9 cellular contexts compared by ENCODE assay signal in genomic region chr12:57487055-57487596, GRCh38. TPM values are rescaled to one million over a fixed set of nuclear protein-coding genes. Genes with fewer than 3 reads are reported as not detected.
DNase-seq lines count a peak whose midpoint lies in the region; ATAC-seq and TF ChIP-seq lines count a peak whose summit lies in the region.
"Had no signal": no experiment of that assay in that cellular context is flagged by ENCODE, and none has a peak within 500 bp of the region (broad histone marks: within the 10 kb centered on the region; RNA-seq: fewer than 3 reads in every experiment).

No MANE protein-coding gene starts in this region.

- H3K9me3 Mint-ChIP-seq in activated naive CD8-positive, alpha-beta T cell treated with anti-CD3 and anti-CD28 coated beads, Interleukin-2, amount 10 ng/mL, durations not matched to agents 7 days and 5 days, result no peaks in the 10 kb centered on the region

- no peak overlapping the region for H3K18ac ChIP-seq in mesendoderm (ENCODE audit: low read length)

- intact Hi-C loops in heart left ventricle (cut with DNase I), result loop anchor here in 1 of 10 donors (5.0 kb wide), 1 partner anchor 60 kb away; the partner anchor contains the start of gene DCTN2
- intact Hi-C loops in left cardiac atrium (cut with DNase I), result no loop called here

- no peak overlapping the region for H3K9ac ChIP-seq in mesendoderm (ENCODE audit: low read length)

- TF ChIP-seq CTCF in heart left ventricle (IDR thresholded peaks at IDR 0.05) (no peak), upper lobe of left lung (IDR thresholded peaks at IDR 0.05) (no peak)

- H3K4ac ChIP-seq in mesendoderm (ENCODE audit: low read depth, low read length), result no peak overlapping the region

- peak overlapping the region; percentile 73 for H3K56ac ChIP-seq in mesendoderm (ENCODE audit: low read length)

- TF ChIP-seq POLR2A in heart left ventricle (IDR thresholded peaks at IDR 0.05), result no peak
- TF ChIP-seq POLR2A in upper lobe of left lung (IDR thresholded peaks at IDR 0.05), result no peak

- H4K8ac ChIP-seq in mesendoderm (ENCODE audit: low read depth, low read length), result peak overlapping the region; percentile 41

- H3K4me1 Mint-ChIP-seq in activated naive CD8-positive, alpha-beta T cell treated with anti-CD3 and anti-CD28 coated beads, Interleukin-2, amount 10 ng/mL, durations not matched to agents 7 days and 5 days, result peaks cover 28% of the 10 kb centered on the region

- peaks cover 0 to 33% (median 28%) of the 10 kb centered on the region in 9 donors for H3K36me3 ChIP-seq in heart left ventricle
- peaks cover 10% of the 10 kb centered on the region for H3K36me3 ChIP-seq in mesendoderm (ENCODE audit: control insufficient read depth, insufficient read depth, low read length)
- H3K36me3 ChIP-seq in upper lobe of left lung, result peaks cover 15 to 31% (median 24%) of the 10 kb centered on the region in 4 donors

- H3K27me3 ChIP-seq in heart left ventricle, result no peaks in the 10 kb centered on the region
- H3K27me3 ChIP-seq in mesendoderm (ENCODE audit: insufficient read depth, low read length, poor library complexity), result no peaks in the 10 kb centered on the region
- H3K27me3 ChIP-seq in upper lobe of left lung, result no peaks in the 10 kb centered on the region

- H3K9me3 ChIP-seq in heart left ventricle, result no peaks in the 10 kb centered on the region
- H3K9me3 ChIP-seq in upper lobe of left lung, result no peaks in the 10 kb centered on the region

- 92 to 94% (median 93%) methylated on average over 27 of the region's 27 CpGs for WGBS in heart left ventricle, 4 donors
- no CpG with 5 or more reads among the region's 27 CpGs for WGBS in mesendoderm (ENCODE audit: extremely low coverage, insufficient coverage, low lambda C conversion rate)
- WGBS in upper lobe of left lung, 2 donors, result 91 to 94% methylated on average over 27 of the region's 27 CpGs

- TF ChIP-seq EP300 in upper lobe of left lung (IDR thresholded peaks at IDR 0.05), result no peak

- POLR2A ChIA-PET in activated naive CD8-positive, alpha-beta T cell treated with anti-CD3 and anti-CD28 coated beads, Interleukin-2, amount 10 ng/mL, durations not matched to agents 7 days and 5 days (lab: Charles Lee), result interaction anchor here (0.7 to 2.6 kb wide), 4 partner anchors 8 to 33 kb away, joined by 3 to 12 read pairs (median 3); partner anchors contain the start of gene DDIT3

- no peak overlapping the region for H3K23ac ChIP-seq in mesendoderm (ENCODE audit: low read length)

- no peak overlapping the region for H4K5ac ChIP-seq in mesendoderm (ENCODE audit: low read length)

- H3K4me1 ChIP-seq in heart left ventricle (peaks cover 6 to 20% (median 10%) of the 10 kb centered on the region in 12 donors), mesendoderm (ENCODE audit: control insufficient read depth, low read depth, low read length) (peaks cover 3% of the 10 kb centered on the region), upper lobe of left lung (peaks cover 12 to 20% (median 15%) of the 10 kb centered on the region in 4 donors)

- no peak overlapping the region for H2BK5ac ChIP-seq in mesendoderm (ENCODE audit: low read length)

- H3K79me2 ChIP-seq in mesendoderm (ENCODE audit: control insufficient read depth, insufficient read depth, low read length), result peaks cover 22% of the 10 kb centered on the region

- no peak overlapping the region for H2BK15ac ChIP-seq in mesendoderm (replicated peaks; ENCODE audit: low read depth)

- H3K4me3 ChIP-seq in heart left ventricle, result peak overlapping the region; percentile 66 to 97 (median 82)
- H3K4me3 ChIP-seq in mesendoderm (ENCODE audit: low read length), result no peak overlapping the region
- H3K4me3 ChIP-seq in upper lobe of left lung, result peak overlapping the region in 3 of 4 donors; percentile 73 to 86 (median 84)

- peak overlapping the region; percentile 95 for H3K27ac Mint-ChIP-seq in activated naive CD8-positive, alpha-beta T cell treated with anti-CD3 and anti-CD28 coated beads, Interleukin-2, amount 10 ng/mL, durations not matched to agents 7 days and 5 days

- no peak overlapping the region for H2BK120ac ChIP-seq in mesendoderm (ENCODE audit: low read depth, low read length)

- DNase-seq in heart left ventricle (no peak), left cardiac atrium (no peak), mesendoderm (no peak), upper lobe of left lung (no peak), NCI-H1417 treated with DMSO at 0.1 percent for 48 hours (lab: John Stamatoyannopoulos, UW) (no peak), NCI-H1436 treated with DMSO at 0.1 percent for 48 hours (lab: John Stamatoyannopoulos, UW) (no peak)
- DNase-seq in activated naive CD8-positive, alpha-beta T cell treated with anti-CD3 and anti-CD28 coated beads, Interleukin-2, amount 10 ng/mL, durations not matched to agents 7 days and 5 days, result no peak

- no peaks in the 10 kb centered on the region for H3K27me3 Mint-ChIP-seq in activated naive CD8-positive, alpha-beta T cell treated with anti-CD3 and anti-CD28 coated beads, Interleukin-2, amount 10 ng/mL, durations not matched to agents 7 days and 5 days

- no peak overlapping the region for H2AK5ac ChIP-seq in mesendoderm (ENCODE audit: low read length)

- H3K36me3 Mint-ChIP-seq in activated naive CD8-positive, alpha-beta T cell treated with anti-CD3 and anti-CD28 coated beads, Interleukin-2, amount 10 ng/mL, durations not matched to agents 7 days and 5 days, result peaks cover 22% of the 10 kb centered on the region

- H3K79me1 ChIP-seq in mesendoderm (ENCODE audit: low read length), result peaks cover 18% of the 10 kb centered on the region

- H3K4me3 Mint-ChIP-seq in activated naive CD8-positive, alpha-beta T cell treated with anti-CD3 and anti-CD28 coated beads, Interleukin-2, amount 10 ng/mL, durations not matched to agents 7 days and 5 days, result peak overlapping the region; percentile 94

- H3K27ac ChIP-seq in heart left ventricle, result peak overlapping the region in 8 of 12 donors; percentile 53 to 84 (median 72)
- no peak overlapping the region for H3K27ac ChIP-seq in mesendoderm (ENCODE audit: low read depth, low read length)
- peak overlapping the region in 2 of 4 donors; percentile 86 to 88 for H3K27ac ChIP-seq in upper lobe of left lung

- ATAC-seq in heart left ventricle (no peak), left cardiac atrium (no peak), upper lobe of left lung (ENCODE audit: low FRiP score in 2 of 2) (no peak), HG03565 (IDR thresholded peaks at IDR 0.05; ENCODE audit: unreplicated experiment) (no peak)
- ATAC-seq in activated naive CD8-positive, alpha-beta T cell treated with anti-CD3 and anti-CD28 coated beads, Interleukin-2, amount 10 ng/mL, durations not matched to agents 7 days and 5 days (ENCODE audit: low read depth), result no peak

- no peak overlapping the region for H3K4me2 ChIP-seq in mesendoderm (ENCODE audit: low read length)

RNA-seq across cellular contexts. Expression of gene MARS1, which starts 0.7 kb away (rescaled TPM):
- total RNA-seq in heart left ventricle (100 to 1,000 TPM in 1 of 9 donors, 10 to 100 TPM in 8; 36.8 to 109 (median 69.7) TPM), left cardiac atrium (100 to 1,000 TPM in 1 of 2 donors, 10 to 100 TPM in 1; 74.6 to 115 TPM), upper lobe of left lung (100 to 1,000 TPM in 3 of 6 donors, 10 to 100 TPM in 3; 73.9 to 189 (median 101) TPM)
- 10 to 100 TPM; 91.7 to 98.0 TPM for polyA plus RNA-seq in heart left ventricle
- 100 to 1,000 TPM; 293 to 306 TPM for total RNA-seq in activated naive CD8-positive, alpha-beta T cell treated with anti-CD3 and anti-CD28 coated beads, Interleukin-2, amount 10 ng/mL, durations not matched to agents 7 days and 5 days
- polyA plus RNA-seq in mesendoderm (2013, experiment 1 of 2), result 723 TPM
- 704 TPM for polyA plus RNA-seq in mesendoderm (2013, experiment 2 of 2)

RNA-seq across cellular contexts. Expression of gene ARHGAP9, which starts 7.5 kb away (rescaled TPM):
- total RNA-seq in heart left ventricle, result 10 to 100 TPM in 2 of 9 donors, 1 to 10 TPM in 7; 2.2 to 33.4 (median 3.9) TPM
- 1 to 10 TPM; 1.7 to 3.4 TPM for polyA plus RNA-seq in heart left ventricle
- total RNA-seq in left cardiac atrium, result 10 to 100 TPM in 1 of 2 donors, 1 to 10 TPM in 1; 8.0 to 15.2 TPM
- 100 to 1,000 TPM; 282 to 304 TPM for total RNA-seq in activated naive CD8-positive, alpha-beta T cell treated with anti-CD3 and anti-CD28 coated beads, Interleukin-2, amount 10 ng/mL, durations not matched to agents 7 days and 5 days
- 2.5 TPM for polyA plus RNA-seq in mesendoderm (2013, experiment 1 of 2)
- 3.9 TPM for polyA plus RNA-seq in mesendoderm (2013, experiment 2 of 2)
- 100 to 1,000 TPM in 1 of 6 donors, 10 to 100 TPM in 5; 29.2 to 131 (median 43.7) TPM for total RNA-seq in upper lobe of left lung

RNA-seq across cellular contexts. Expression of gene GLI1, which starts 27.5 kb away (rescaled TPM):
- total RNA-seq in heart left ventricle, result 1 to 10 TPM in 4 of 9 donors, under 1 TPM in 5; 0.19 to 2.6 (median 0.83) TPM
- polyA plus RNA-seq in heart left ventricle, result under 1 TPM; 0.08 to 0.97 TPM
- 1 to 10 TPM in 1 of 2 donors, under 1 TPM in 1; 0.97 to 1.2 TPM for total RNA-seq in left cardiac atrium
- total RNA-seq in activated naive CD8-positive, alpha-beta T cell treated with anti-CD3 and anti-CD28 coated beads, Interleukin-2, amount 10 ng/mL, durations not matched to agents 7 days and 5 days, result under 1 TPM; 0.54 to 0.86 TPM
- polyA plus RNA-seq in mesendoderm (2013, experiment 1 of 2), result 5.8 TPM
- 7.3 TPM for polyA plus RNA-seq in mesendoderm (2013, experiment 2 of 2)
- 1 to 10 TPM in 2 of 6 donors, under 1 TPM in 2, not detected in 2; 0.69 to 3.0 (median 1.5) TPM for total RNA-seq in upper lobe of left lung

RNA-seq across cellular contexts. Expression of gene INHBE, which starts 32.0 kb away (rescaled TPM):
- total RNA-seq in heart left ventricle (under 1 TPM in 1 of 9 donors, not detected in 8; 0.64 TPM), left cardiac atrium (not detected), upper lobe of left lung (under 1 TPM in 1 of 6 donors, not detected in 5; 0.11 TPM)
- under 1 TPM in 1 of 2 donors, not detected in 1; 0.03 TPM for polyA plus RNA-seq in heart left ventricle
- not detected for total RNA-seq in activated naive CD8-positive, alpha-beta T cell treated with anti-CD3 and anti-CD28 coated beads, Interleukin-2, amount 10 ng/mL, durations not matched to agents 7 days and 5 days
- 10.2 TPM for polyA plus RNA-seq in mesendoderm (2013, experiment 1 of 2)
- 10.8 TPM for polyA plus RNA-seq in mesendoderm (2013, experiment 2 of 2)
- total RNA-seq: mononuclear cell had no signal

RNA-seq across cellular contexts. Expression of gene DDIT3, which starts 33.2 kb away (rescaled TPM):
- total RNA-seq in heart left ventricle (10 to 100 TPM; 11.5 to 30.9 (median 17.5) TPM), left cardiac atrium (10 to 100 TPM; 20.0 to 31.7 TPM), upper lobe of left lung (10 to 100 TPM; 26.1 to 45.1 (median 33.1) TPM)
- 10 to 100 TPM; 58.3 to 60.5 TPM for polyA plus RNA-seq in heart left ventricle
- total RNA-seq in activated naive CD8-positive, alpha-beta T cell treated with anti-CD3 and anti-CD28 coated beads, Interleukin-2, amount 10 ng/mL, durations not matched to agents 7 days and 5 days, result 10 to 100 TPM; 34.4 to 37.2 TPM
- 8.2 TPM for polyA plus RNA-seq in mesendoderm (2013, experiment 1 of 2)
- 7.6 TPM for polyA plus RNA-seq in mesendoderm (2013, experiment 2 of 2)
